In genomic region chr10:94042001-94042813, GRCh38 we compare ENCODE assay signal across 10 cellular contexts. TPM values are rescaled to one million over a fixed set of nuclear protein-coding genes. Genes with fewer than 3 reads are reported as not detected.
A peak's percentile ranks its signal among the peaks of the same experiment; 100 is the strongest.
DNase-seq lines count a peak whose midpoint lies in the region; ATAC-seq, FAIRE-seq and TF ChIP-seq lines count a peak whose summit lies in the region.
"Had no signal": no experiment of that assay in that cellular context is flagged by ENCODE, and none has a peak within 500 bp of the region (broad histone marks: within the 10 kb centered on the region; RNA-seq: fewer than 3 reads in every experiment).

No MANE protein-coding gene starts in this region.

- CTCF ChIA-PET in A549 (lab: Yijun Ruan, JAX), result interaction anchor here (0.6 to 3.6 kb wide), 13 partner anchors 9 to 402 kb away, joined by 3 to 29 read pairs (median 4); no protein-coding TSS in a partner anchor
- CTCF ChIA-PET in HCT116 (lab: Charles Lee), result interaction anchor here (1.5 kb wide), 1 partner anchor 13 kb away, joined by 3 read pairs; no protein-coding TSS in a partner anchor
- CTCF ChIA-PET in WTC11 (lab: Charles Lee), result interaction anchor here (0.9 to 1.5 kb wide), 3 partner anchors 48 to 402 kb away, joined by 3 read pairs; partner anchors contain the start of gene PLCE1

- BruUV-seq in HCT116 (replicated peaks; lab: Mats Ljungman, UMichigan), result no TSS peak

- no peaks in the 10 kb centered on the region for H3K36me3 ChIP-seq in HCT116 (ENCODE audit: control insufficient read depth in 1 of 2, insufficient read depth in 2 of 2, low read length in 2 of 2)
- no peaks in the 10 kb centered on the region for H3K36me3 ChIP-seq in thyroid gland

- no peak overlapping the region for H2AFZ ChIP-seq in HCT116 (ENCODE audit: low read depth, low read length, poor library complexity, severe bottlenecking)

- no peaks in the 10 kb centered on the region for H4K20me1 ChIP-seq in HCT116 (ENCODE audit: insufficient read depth)

- H3K9ac ChIP-seq in HCT116 (ENCODE audit: low read length), result no peak overlapping the region

- peak overlapping the region; percentile 91 for H3K27ac ChIP-seq in A549
- H3K27ac ChIP-seq in HCT116 (ENCODE audit: low read depth, low read length), result no peak overlapping the region
- H3K27ac ChIP-seq in thyroid gland, result no peak overlapping the region

- WGBS in A549 (ENCODE audit: missing lambda C conversion rate), result 0% methylated on average over 3 of the region's 3 CpGs
- WGBS in thyroid gland, 2 donors, result 80 to 88% methylated on average over 3 of the region's 3 CpGs

- H3K4me3 Mint-ChIP-seq in WTC11, result no peak overlapping the region
- H3K4me3 Mint-ChIP-seq: effector memory CD8-positive, alpha-beta T cell had no signal

- intact Hi-C loops in HCT116 (cut with micrococcal nuclease), result loop anchor here (5.0 kb wide), 1 partner anchor 50 kb away; the partner anchor contains the start of gene PLCE1
- intact Hi-C loops in thyroid gland (cut with DNase I), result no loop called here

- peak; percentile 92 for FAIRE-seq in A549 (lab: Jason Lieb, UNC)

- no peak overlapping the region for H3K27ac Mint-ChIP-seq in WTC11
- H3K27ac Mint-ChIP-seq: effector memory CD8-positive, alpha-beta T cell had no signal

- RAD21 ChIA-PET in HCT116 (lab: Charles Lee; ENCODE audit: low non-redundant PET in 1 of 2, low total read pairs in 2 of 2, uncharacterized antibody in 2 of 2, unreplicated experiment in 2 of 2), result no interaction called here

- no peaks in the 10 kb centered on the region for H3K9me2 ChIP-seq in HCT116 (ENCODE audit: insufficient read depth)

- TF ChIP-seq POLR2A in A549 (IDR thresholded peaks at IDR 0.05; ENCODE audit: low read length) (no peak), HCT116 (IDR thresholded peaks at IDR 0.05; ENCODE audit: borderline replicate concordance, extremely low read depth, insufficient read depth, insufficient read length) (no peak), thyroid gland (IDR thresholded peaks at IDR 0.05) (no peak)

- TF ChIP-seq RAD21 in A549 (conservative IDR thresholded peaks at IDR 0.05 in 1 of 2, IDR thresholded peaks at IDR 0.05 in 1 of 2), result peak; percentile 42 to 67; a peak in 4 of 5 replicates
- no peak for TF ChIP-seq RAD21 in HCT116 (IDR thresholded peaks at IDR 0.05; ENCODE audit: low read depth)

- TF ChIP-seq EP300 in A549 (IDR thresholded peaks at IDR 0.05), result peak; percentile 48; a peak in 1 of 5 replicates

- in situ Hi-C loops in KBM-7 (cut with MboI; ENCODE audit: low pct_unique_long_range_greater_than_20kb, low sequenced_read_pairs), result no loop called here

- H3K36me3 Mint-ChIP-seq in WTC11, result no peaks in the 10 kb centered on the region

- ATAC-seq in A549 (peak; percentile 77 to 86), HCT116 (peak; percentile 72), WTC11 (peak; percentile 86), HG02885 (IDR thresholded peaks at IDR 0.05; ENCODE audit: poor library complexity, unreplicated experiment) (no peak), HG03196 (IDR thresholded peaks at IDR 0.05; ENCODE audit: unreplicated experiment) (no peak)
- ATAC-seq: effector memory CD8-positive, alpha-beta T cell had no signal

- H3K4me1 Mint-ChIP-seq in WTC11, result peaks cover 6% of the 10 kb centered on the region

- H3K79me2 ChIP-seq in HCT116 (ENCODE audit: insufficient read depth, low read length), result no peaks in the 10 kb centered on the region

- H3K9me3 ChIP-seq in A549 (no peaks in the 10 kb centered on the region), HCT116 (ENCODE audit: control insufficient read depth in 1 of 2, insufficient read depth in 1 of 2, low read depth in 1 of 2, low read length in 2 of 2) (no peaks in the 10 kb centered on the region), thyroid gland (no peaks in the 10 kb centered on the region)

- H3K4me2 ChIP-seq in A549, result peak overlapping the region; percentile 69
- H3K4me2 ChIP-seq in HCT116 (ENCODE audit: low read length), result 0 out of 2 replicates have a peak overlapping the region, but pooled peaks have one; percentile 3

- H3K27me3 ChIP-seq in HCT116 (ENCODE audit: insufficient read depth, low read length), result no peaks in the 10 kb centered on the region
- no peaks in the 10 kb centered on the region for H3K27me3 ChIP-seq in thyroid gland

- no peaks in the 10 kb centered on the region for H3K9me3 Mint-ChIP-seq in WTC11

- DNase-seq in A549 (ENCODE audit: low read depth in 1 of 2, low spot score in 1 of 2), result peak; percentile 75 to 87
- DNase-seq in HCT116 (ENCODE audit: low read depth, low spot score), result peak; percentile 12
- DNase-seq in WTC11 (ENCODE audit: low spot score), result no peak
- peak; percentile 58 for DNase-seq in iPS-NIHi7 (ENCODE audit: extremely low spot score)
- no peak for DNase-seq in KBM-7
- no peak for DNase-seq in thyroid gland
- DNase-seq: COR-L47; effector memory CD8-positive, alpha-beta T cell had no signal

- H3K27me3 Mint-ChIP-seq in WTC11 (ENCODE audit: low read depth), result no peaks in the 10 kb centered on the region

- POLR2A ChIA-PET in A549 (lab: Yijun Ruan, JAX), result interaction anchor here (1.0 to 1.3 kb wide), 2 partner anchors 50 to 125 kb away, joined by 3 to 6 read pairs; no protein-coding TSS in a partner anchor
- POLR2A ChIA-PET in HCT116 (lab: Charles Lee), result no interaction called here
- POLR2A ChIA-PET in WTC11 (lab: Charles Lee), result no interaction called here

- H3K4me3 ChIP-seq in A549 (0 out of 3 replicates have a peak overlapping the region, but pooled peaks have one; percentile 9), HCT116 (replicated peaks in 1 of 2; ENCODE audit: low read depth in 1 of 2, low read length in 2 of 2) (no peak overlapping the region), thyroid gland (replicated peaks in 1 of 3) (no peak overlapping the region)

- peak; percentile 51 for TF ChIP-seq CTCF in A549 (IDR thresholded peaks at IDR 0.05)
- peak in 2 of 3 experiments; percentile 15 to 28; a peak in 2 of 6 replicates for TF ChIP-seq CTCF in HCT116 (IDR thresholded peaks at IDR 0.05 in 2 of 3, conservative IDR thresholded peaks at IDR 0.05 in 1 of 3; ENCODE audit: borderline replicate concordance in 1 of 3, insufficient read depth in 1 of 3, low read depth in 2 of 3, low read length in 2 of 3)
- no peak for TF ChIP-seq CTCF in WTC11 (IDR thresholded peaks at IDR 0.05)
- TF ChIP-seq CTCF in thyroid gland (IDR thresholded peaks at IDR 0.05), result no peak

- peaks cover 82% of the 10 kb centered on the region for H3K4me1 ChIP-seq in A549
- H3K4me1 ChIP-seq in HCT116 (ENCODE audit: control insufficient read depth in 1 of 2, insufficient read depth in 2 of 2, low read length in 2 of 2), result peaks cover 6 to 20% of the 10 kb centered on the region in 2 experiments; a peak in 3 of 4 replicates
- peaks cover 0 to 7% of the 10 kb centered on the region in 2 donors for H3K4me1 ChIP-seq in thyroid gland

TF ChIP-seq in A549, 52 proteins besides CTCF, POLR2A, EP300 and RAD21 (continues in another document):
- TF ChIP-seq HOXA7 (CRISPR knock-in tag; IDR thresholded peaks at IDR 0.05) (no peak), NPAS2 (CRISPR knock-in tag; IDR thresholded peaks at IDR 0.05; ENCODE audit: borderline replicate concordance) (no peak; the same call in 1 of the 2 replicates), ATOH8 (CRISPR knock-in tag; IDR thresholded peaks at IDR 0.05; ENCODE audit: low read depth) (no peak), TFCP2L1 (CRISPR knock-in tag; IDR thresholded peaks at IDR 0.05) (no peak), MYC (IDR thresholded peaks at IDR 0.05; ENCODE audit: borderline replicate concordance, low read length) (no peak)

TF ChIP-seq in HCT116, 20 proteins besides CTCF, POLR2A, EP300 and RAD21:
- TF ChIP-seq ELF1 (IDR thresholded peaks at IDR 0.05; ENCODE audit: borderline replicate concordance, low read depth) (no peak), SIN3A (IDR thresholded peaks at IDR 0.05; ENCODE audit: low read depth) (no peak), MAX (IDR thresholded peaks at IDR 0.05) (no peak), CBX3 (IDR thresholded peaks at IDR 0.05; ENCODE audit: low read depth) (no peak), TCF7L2 (IDR thresholded peaks at IDR 0.05; ENCODE audit: borderline replicate concordance, extremely low read depth, insufficient read depth, insufficient read length) (no peak), EZH2phosphoT487 (IDR thresholded peaks at IDR 0.05; ENCODE audit: borderline replicate concordance) (no peak)

TF ChIP-seq in WTC11, 78 proteins besides CTCF, POLR2A, EP300 and RAD21 (continues in another document):
- TF ChIP-seq E2F5 (CRISPR knock-in tag; IDR thresholded peaks at IDR 0.05) (no peak), CREM (CRISPR knock-in tag; IDR thresholded peaks at IDR 0.05) (no peak), CBFB (CRISPR knock-in tag; IDR thresholded peaks at IDR 0.05; ENCODE audit: low read depth) (no peak), ZBTB21 (CRISPR knock-in tag; IDR thresholded peaks at IDR 0.05; ENCODE audit: borderline replicate concordance) (no peak), ZNF317 (CRISPR knock-in tag; IDR thresholded peaks at IDR 0.05; ENCODE audit: borderline replicate concordance, low read depth) (no peak)

RNA-seq across cellular contexts. Expression of gene PLCE1, which starts 48.5 kb away (rescaled TPM):
- polyA plus RNA-seq in A549 (2011; rRNA removed), result 18.2 and 20.7 TPM in 2 replicates
- polyA plus RNA-seq in A549 (2012; cell fraction: cytosol; rRNA removed), result 4.4 and 5.1 TPM in 2 replicates
- 4.2 and 7.4 TPM in 2 replicates for polyA plus RNA-seq in A549 (2012; cell fraction: nucleus; rRNA removed)
- 10.7 to 12.8 TPM (median 10.9 TPM) in 3 replicates for polyA plus RNA-seq in A549 (2017; fragmentation: RNase III; extraction: RNeasy Plus Mini Kit Qiagen cat#74134 plus additional on column Dnase treatment)
- polyA minus RNA-seq in A549 (2011; rRNA and poly(A)+ RNA removed), result 44.9 TPM in 2 replicates
- total RNA-seq in HCT116 (2021; ENCODE audit: unreplicated experiment), result 2.5 TPM
- 1.1 and 1.4 TPM in 2 replicates for polyA plus RNA-seq in HCT116 (2012)
- 0.11 to 0.14 TPM (median 0.11 TPM) in 3 replicates for total RNA-seq in WTC11 (2021)
- total RNA-seq in thyroid gland, result 10 to 100 TPM; 15.5 to 29.8 (median 17.6) TPM

Comparison
In these comparisons a context has a peak if more than half of its experiments do, and no peak if none do; other contexts are left out.
1. ATAC-seq: peak in A549 (2 of 2), HCT116 (single experiment) and WTC11 (single experiment); none in HG02885 (single experiment) and HG03196 (single experiment).
2. DNase-seq: peak in A549 (2 of 2), HCT116 (single experiment) and iPS-NIHi7 (single experiment); none in WTC11 (single experiment), KBM-7 (single experiment) and thyroid gland (0 of 2).
3. H3K27ac ChIP-seq: peak in A549 (2 of 2); none in HCT116 (single experiment) and thyroid gland (0 of 3).
4. CTCF ChIP-seq: peak in A549 (single experiment) and HCT116 (2 of 3); none in WTC11 (single experiment) and thyroid gland (0 of 6).
5. Of the 8 proteins assayed by ChIP-seq in both WTC11 and A549: peak only in WTC11: none; only in A549: CTCF, JUN and MAX; in both: none; in neither: 5.